8 cellular contexts compared by ENCODE assay signal in genomic region chr14:95167177-95167576, GRCh38.
"Had no signal": no experiment of that assay in that cellular context is flagged by ENCODE, and none has a peak within 500 bp of the region (broad histone marks: within the 10 kb centered on the region; RNA-seq: fewer than 3 reads in every experiment).

No MANE protein-coding gene starts in this region.

- H3K4me3 ChIP-seq: GM12878 had no signal

- ATAC-seq: GM12878 had no signal

- DNase-seq: GDM1, GF-D8 had no signal

- FAIRE-seq: G401.6, GM12878, GM12891, GM12892, GM18507, GM19239 had no signal
